In genomic region chr7:50792342-50793114, GRCh38 we compare ENCODE assay signal across 1 cellular context.
A peak's percentile ranks its signal among the peaks of the same experiment; 100 is the strongest.
TF ChIP-seq lines count a peak whose summit lies in the region.

No MANE protein-coding gene starts in this region.

TF ChIP-seq in K562, 482 proteins besides CTCF, POLR2A, EP300 and RAD21 (continued from another document and continues in another):
- TF ChIP-seq, protein P1, sequence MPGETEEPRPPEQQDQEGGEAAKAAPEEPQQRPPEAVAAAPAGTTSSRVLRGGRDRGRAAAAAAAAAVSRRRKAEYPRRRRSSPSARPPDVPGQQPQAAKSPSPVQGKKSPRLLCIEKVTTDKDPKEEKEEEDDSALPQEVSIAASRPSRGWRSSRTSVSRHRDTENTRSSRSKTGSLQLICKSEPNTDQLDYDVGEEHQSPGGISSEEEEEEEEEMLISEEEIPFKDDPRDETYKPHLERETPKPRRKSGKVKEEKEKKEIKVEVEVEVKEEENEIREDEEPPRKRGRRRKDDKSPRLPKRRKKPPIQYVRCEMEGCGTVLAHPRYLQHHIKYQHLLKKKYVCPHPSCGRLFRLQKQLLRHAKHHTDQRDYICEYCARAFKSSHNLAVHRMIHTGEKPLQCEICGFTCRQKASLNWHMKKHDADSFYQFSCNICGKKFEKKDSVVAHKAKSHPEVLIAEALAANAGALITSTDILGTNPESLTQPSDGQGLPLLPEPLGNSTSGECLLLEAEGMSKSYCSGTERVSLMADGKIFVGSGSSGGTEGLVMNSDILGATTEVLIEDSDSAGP (CRISPR knock-in tag; IDR thresholded peaks at IDR 0.05), result no peak
- TF ChIP-seq SRSF9 (IDR thresholded peaks at IDR 0.05; ENCODE audit: borderline replicate concordance, low read depth, low read length), result no peak
- no peak for TF ChIP-seq SMARCA4 (IDR thresholded peaks at IDR 0.05)
- no peak for TF ChIP-seq NR2F6 (CRISPR knock-in tag; IDR thresholded peaks at IDR 0.05)
- no peak for TF ChIP-seq ARID2 (IDR thresholded peaks at IDR 0.05)
- TF ChIP-seq, protein P2, sequence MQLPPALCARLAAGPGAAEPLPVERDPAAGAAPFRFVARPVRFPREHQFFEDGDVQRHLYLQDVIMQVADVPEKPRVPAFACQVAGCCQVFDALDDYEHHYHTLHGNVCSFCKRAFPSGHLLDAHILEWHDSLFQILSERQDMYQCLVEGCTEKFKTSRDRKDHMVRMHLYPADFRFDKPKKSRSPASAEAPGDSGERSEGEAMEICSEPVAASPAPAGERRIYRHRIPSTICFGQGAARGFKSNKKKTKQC (CRISPR knock-in tag; IDR thresholded peaks at IDR 0.05), result no peak
- no peak for TF ChIP-seq EZH2 (IDR thresholded peaks at IDR 0.05; ENCODE audit: borderline replicate concordance, low read depth, low read length)
- peak; percentile 41; the same call in 1 of the 2 replicates for TF ChIP-seq TAL1 (IDR thresholded peaks at IDR 0.05)
- TF ChIP-seq, protein P3, sequence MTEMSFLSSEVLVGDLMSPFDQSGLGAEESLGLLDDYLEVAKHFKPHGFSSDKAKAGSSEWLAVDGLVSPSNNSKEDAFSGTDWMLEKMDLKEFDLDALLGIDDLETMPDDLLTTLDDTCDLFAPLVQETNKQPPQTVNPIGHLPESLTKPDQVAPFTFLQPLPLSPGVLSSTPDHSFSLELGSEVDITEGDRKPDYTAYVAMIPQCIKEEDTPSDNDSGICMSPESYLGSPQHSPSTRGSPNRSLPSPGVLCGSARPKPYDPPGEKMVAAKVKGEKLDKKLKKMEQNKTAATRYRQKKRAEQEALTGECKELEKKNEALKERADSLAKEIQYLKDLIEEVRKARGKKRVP (CRISPR knock-in tag; IDR thresholded peaks at IDR 0.05), result peak; percentile 96
- 0 out of 2 replicates have a peak, but pooled peaks have one; percentile 36 for TF ChIP-seq ZNF197 (CRISPR knock-in tag; IDR thresholded peaks at IDR 0.05; ENCODE audit: low read depth)
- TF ChIP-seq, protein P4, sequence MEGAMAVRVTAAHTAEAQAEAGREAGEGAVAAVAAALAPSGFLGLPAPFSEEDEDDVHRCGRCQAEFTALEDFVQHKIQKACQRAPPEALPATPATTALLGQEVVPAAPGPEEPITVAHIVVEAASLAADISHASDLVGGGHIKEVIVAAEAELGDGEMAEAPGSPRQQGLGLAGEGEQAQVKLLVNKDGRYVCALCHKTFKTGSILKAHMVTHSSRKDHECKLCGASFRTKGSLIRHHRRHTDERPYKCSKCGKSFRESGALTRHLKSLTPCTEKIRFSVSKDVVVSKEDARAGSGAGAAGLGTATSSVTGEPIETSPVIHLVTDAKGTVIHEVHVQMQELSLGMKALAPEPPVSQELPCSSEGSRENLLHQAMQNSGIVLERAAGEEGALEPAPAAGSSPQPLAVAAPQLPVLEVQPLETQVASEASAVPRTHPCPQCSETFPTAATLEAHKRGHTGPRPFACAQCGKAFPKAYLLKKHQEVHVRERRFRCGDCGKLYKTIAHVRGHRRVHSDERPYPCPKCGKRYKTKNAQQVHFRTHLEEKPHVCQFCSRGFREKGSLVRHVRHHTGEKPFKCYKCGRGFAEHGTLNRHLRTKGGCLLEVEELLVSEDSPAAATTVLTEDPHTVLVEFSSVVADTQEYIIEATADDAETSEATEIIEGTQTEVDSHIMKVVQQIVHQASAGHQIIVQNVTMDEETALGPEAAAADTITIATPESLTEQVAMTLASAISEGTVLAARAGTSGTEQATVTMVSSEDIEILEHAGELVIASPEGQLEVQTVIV (CRISPR knock-in tag; IDR thresholded peaks at IDR 0.05; ENCODE audit: borderline replicate concordance), result no peak
- TF ChIP-seq TSC22D4 (tag; IDR thresholded peaks at IDR 0.05), result no peak
- no peak for TF ChIP-seq MCM5 (IDR thresholded peaks at IDR 0.05; ENCODE audit: low read depth)
- no peak for TF ChIP-seq PHB (CRISPR knock-in tag; IDR thresholded peaks at IDR 0.05)
- TF ChIP-seq, protein P5, sequence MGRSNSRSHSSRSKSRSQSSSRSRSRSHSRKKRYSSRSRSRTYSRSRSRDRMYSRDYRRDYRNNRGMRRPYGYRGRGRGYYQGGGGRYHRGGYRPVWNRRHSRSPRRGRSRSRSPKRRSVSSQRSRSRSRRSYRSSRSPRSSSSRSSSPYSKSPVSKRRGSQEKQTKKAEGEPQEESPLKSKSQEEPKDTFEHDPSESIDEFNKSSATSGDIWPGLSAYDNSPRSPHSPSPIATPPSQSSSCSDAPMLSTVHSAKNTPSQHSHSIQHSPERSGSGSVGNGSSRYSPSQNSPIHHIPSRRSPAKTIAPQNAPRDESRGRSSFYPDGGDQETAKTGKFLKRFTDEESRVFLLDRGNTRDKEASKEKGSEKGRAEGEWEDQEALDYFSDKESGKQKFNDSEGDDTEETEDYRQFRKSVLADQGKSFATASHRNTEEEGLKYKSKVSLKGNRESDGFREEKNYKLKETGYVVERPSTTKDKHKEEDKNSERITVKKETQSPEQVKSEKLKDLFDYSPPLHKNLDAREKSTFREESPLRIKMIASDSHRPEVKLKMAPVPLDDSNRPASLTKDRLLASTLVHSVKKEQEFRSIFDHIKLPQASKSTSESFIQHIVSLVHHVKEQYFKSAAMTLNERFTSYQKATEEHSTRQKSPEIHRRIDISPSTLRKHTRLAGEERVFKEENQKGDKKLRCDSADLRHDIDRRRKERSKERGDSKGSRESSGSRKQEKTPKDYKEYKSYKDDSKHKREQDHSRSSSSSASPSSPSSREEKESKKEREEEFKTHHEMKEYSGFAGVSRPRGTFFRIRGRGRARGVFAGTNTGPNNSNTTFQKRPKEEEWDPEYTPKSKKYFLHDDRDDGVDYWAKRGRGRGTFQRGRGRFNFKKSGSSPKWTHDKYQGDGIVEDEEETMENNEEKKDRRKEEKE (IDR thresholded peaks at IDR 0.05; ENCODE audit: borderline replicate concordance in 1 of 2, control insufficient read depth in 1 of 2, low read depth in 2 of 2, low read length in 1 of 2), result no peak
- no peak for TF ChIP-seq ZNF79 (CRISPR knock-in tag; IDR thresholded peaks at IDR 0.05; ENCODE audit: low read depth)
- TF ChIP-seq MXI1 (IDR thresholded peaks at IDR 0.05; ENCODE audit: low read depth, low read length), result no peak
- TF ChIP-seq, protein P6, sequence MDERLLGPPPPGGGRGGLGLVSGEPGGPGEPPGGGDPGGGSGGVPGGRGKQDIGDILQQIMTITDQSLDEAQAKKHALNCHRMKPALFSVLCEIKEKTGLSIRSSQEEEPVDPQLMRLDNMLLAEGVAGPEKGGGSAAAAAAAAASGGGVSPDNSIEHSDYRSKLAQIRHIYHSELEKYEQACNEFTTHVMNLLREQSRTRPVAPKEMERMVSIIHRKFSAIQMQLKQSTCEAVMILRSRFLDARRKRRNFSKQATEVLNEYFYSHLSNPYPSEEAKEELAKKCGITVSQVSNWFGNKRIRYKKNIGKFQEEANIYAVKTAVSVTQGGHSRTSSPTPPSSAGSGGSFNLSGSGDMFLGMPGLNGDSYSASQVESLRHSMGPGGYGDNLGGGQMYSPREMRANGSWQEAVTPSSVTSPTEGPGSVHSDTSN (CRISPR knock-in tag; IDR thresholded peaks at IDR 0.05; ENCODE audit: low read depth), result no peak
- TF ChIP-seq, protein P6 (tag; conservative IDR thresholded peaks at IDR 0.05; ENCODE audit: low read depth), result no peak
- TF ChIP-seq HMG20A (CRISPR knock-in tag; conservative IDR thresholded peaks at IDR 0.05), result no peak
- no peak for TF ChIP-seq CHD4 (IDR thresholded peaks at IDR 0.05; ENCODE audit: insufficient read depth, insufficient replicate concordance, low read depth, low read length, poor library complexity, severe bottlenecking)
- no peak for TF ChIP-seq NR4A1 (CRISPR knock-in tag; IDR thresholded peaks at IDR 0.05)
- TF ChIP-seq NR4A1 (tag; IDR thresholded peaks at IDR 0.05), result no peak
- TF ChIP-seq GATAD2B (IDR thresholded peaks at IDR 0.05; ENCODE audit: borderline replicate concordance), result no peak
- TF ChIP-seq POLR2B (IDR thresholded peaks at IDR 0.05; ENCODE audit: low read depth, partially characterized antibody), result no peak
- no peak for TF ChIP-seq ZNF217 (CRISPR knock-in tag; IDR thresholded peaks at IDR 0.05)
- no peak for TF ChIP-seq MCM7 (IDR thresholded peaks at IDR 0.05)
- TF ChIP-seq PHF20 (IDR thresholded peaks at IDR 0.05; ENCODE audit: partially characterized antibody), result no peak
- no peak for TF ChIP-seq KDM1A (IDR thresholded peaks at IDR 0.05)
- peak in 1 of 2 experiments; percentile 27; a peak in 1 of 4 replicates for TF ChIP-seq TRIM24 (IDR thresholded peaks at IDR 0.05)
- no peak; a peak in 2 of 4 replicates for TF ChIP-seq FOXK2 (conservative IDR thresholded peaks at IDR 0.05 in 1 of 2, IDR thresholded peaks at IDR 0.05 in 1 of 2; ENCODE audit: low read depth in 2 of 2)
- no peak for TF ChIP-seq RBM17 (IDR thresholded peaks at IDR 0.05; ENCODE audit: borderline replicate concordance, low read depth, low read length)
- TF ChIP-seq TCFL5 (CRISPR knock-in tag; conservative IDR thresholded peaks at IDR 0.05), result no peak
- TF ChIP-seq EGR1 (conservative IDR thresholded peaks at IDR 0.05), result no peak
- peak; percentile 14 for TF ChIP-seq ZFP36 (IDR thresholded peaks at IDR 0.05; ENCODE audit: low read depth, low read length, partially characterized antibody)
- TF ChIP-seq, protein P7, sequence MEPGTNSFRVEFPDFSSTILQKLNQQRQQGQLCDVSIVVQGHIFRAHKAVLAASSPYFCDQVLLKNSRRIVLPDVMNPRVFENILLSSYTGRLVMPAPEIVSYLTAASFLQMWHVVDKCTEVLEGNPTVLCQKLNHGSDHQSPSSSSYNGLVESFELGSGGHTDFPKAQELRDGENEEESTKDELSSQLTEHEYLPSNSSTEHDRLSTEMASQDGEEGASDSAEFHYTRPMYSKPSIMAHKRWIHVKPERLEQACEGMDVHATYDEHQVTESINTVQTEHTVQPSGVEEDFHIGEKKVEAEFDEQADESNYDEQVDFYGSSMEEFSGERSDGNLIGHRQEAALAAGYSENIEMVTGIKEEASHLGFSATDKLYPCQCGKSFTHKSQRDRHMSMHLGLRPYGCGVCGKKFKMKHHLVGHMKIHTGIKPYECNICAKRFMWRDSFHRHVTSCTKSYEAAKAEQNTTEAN (CRISPR knock-in tag; IDR thresholded peaks at IDR 0.05), result no peak
- TF ChIP-seq ZFP1 (CRISPR knock-in tag; IDR thresholded peaks at IDR 0.05), result no peak
- no peak for TF ChIP-seq ZNF764 (CRISPR knock-in tag; IDR thresholded peaks at IDR 0.05; ENCODE audit: low read depth)
- TF ChIP-seq BRCA1 (IDR thresholded peaks at IDR 0.05), result no peak
- TF ChIP-seq BRCA1 (CRISPR knock-in tag; IDR thresholded peaks at IDR 0.05), result no peak
- TF ChIP-seq ZNF707 (CRISPR knock-in tag; conservative IDR thresholded peaks at IDR 0.05), result no peak
- no peak for TF ChIP-seq SREBF1 (IDR thresholded peaks at IDR 0.05; ENCODE audit: borderline replicate concordance, low read depth, low read length)
- no peak for TF ChIP-seq HCFC1 (IDR thresholded peaks at IDR 0.05; ENCODE audit: low read depth, low read length)
- no peak for TF ChIP-seq RUNX1 (IDR thresholded peaks at IDR 0.05; ENCODE audit: low read depth)
- no peak for TF ChIP-seq HOMEZ (CRISPR knock-in tag; IDR thresholded peaks at IDR 0.05)
- TF ChIP-seq CCAR2 (IDR thresholded peaks at IDR 0.05; ENCODE audit: low read depth, low read length), result no peak
- peak; percentile 31 for TF ChIP-seq PRPF4 (IDR thresholded peaks at IDR 0.05; ENCODE audit: insufficient read depth, low read depth, low read length, poor library complexity, severe bottlenecking)
- no peak for TF ChIP-seq ID3 (CRISPR knock-in tag; IDR thresholded peaks at IDR 0.05)
- no peak for TF ChIP-seq ID3 (tag; IDR thresholded peaks at IDR 0.05)
- TF ChIP-seq ZBTB8A (IDR thresholded peaks at IDR 0.05; ENCODE audit: partially characterized antibody), result no peak
- TF ChIP-seq SRSF1 (IDR thresholded peaks at IDR 0.05; ENCODE audit: low read depth, low read length), result no peak
- peak; percentile 38; the same call in 1 of the 2 replicates for TF ChIP-seq LEF1 (IDR thresholded peaks at IDR 0.05)
- TF ChIP-seq PREB (CRISPR knock-in tag; IDR thresholded peaks at IDR 0.05), result no peak
- TF ChIP-seq PTBP1 (IDR thresholded peaks at IDR 0.05; ENCODE audit: low read depth, low read length), result no peak
- TF ChIP-seq ILF3 (IDR thresholded peaks at IDR 0.05; ENCODE audit: borderline replicate concordance), result no peak
